Comparison of ENCODE assay signal across 14 cellular contexts in the genomic region with DNA sequence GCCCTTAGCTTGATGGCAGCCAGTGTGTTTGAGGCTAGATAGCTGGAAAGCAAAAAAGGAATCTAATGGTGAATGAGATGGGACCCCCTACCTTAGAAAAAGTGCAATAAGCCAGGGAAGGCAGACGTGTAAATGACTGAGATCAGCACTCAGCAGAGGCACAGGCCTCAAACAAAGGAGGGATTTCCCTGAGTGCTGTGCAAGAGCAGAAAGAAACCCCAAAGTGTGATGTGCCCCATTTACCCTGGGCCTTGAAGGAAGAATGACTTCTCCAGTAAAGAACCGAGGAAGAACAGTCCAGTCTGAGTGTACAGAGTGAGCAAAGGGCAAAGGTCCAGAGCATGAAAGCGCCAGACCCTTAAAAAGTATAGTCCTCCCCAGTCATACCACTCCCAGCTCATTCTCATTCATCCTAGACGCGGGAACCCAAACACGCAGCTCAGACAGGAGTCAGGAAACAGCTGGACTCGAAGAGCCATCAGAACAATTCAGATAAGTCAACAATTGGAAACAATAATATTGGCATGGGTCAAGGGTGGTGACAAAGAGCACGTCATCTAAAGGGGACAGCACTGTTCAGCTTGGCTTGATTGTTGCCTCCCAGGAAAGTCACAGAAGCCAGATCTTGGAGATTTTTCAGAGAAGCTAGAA.
DNase-seq lines count a peak whose midpoint lies in the region; ATAC-seq and TF ChIP-seq lines count a peak whose summit lies in the region.
"Had no signal": no experiment of that assay in that cellular context is flagged by ENCODE, and none has a peak within 500 bp of the region (broad histone marks: within the 10 kb centered on the region; RNA-seq: fewer than 3 reads in every experiment).

No MANE protein-coding gene starts in this region.

- H3K9me3 ChIP-seq in mucosa of descending colon = no peaks in the 10 kb centered on the region
- H3K9me3 ChIP-seq: BLaER1 had no signal

- TF ChIP-seq CTCF in mucosa of descending colon (IDR thresholded peaks at IDR 0.05) = no peak

- intact Hi-C loops in mucosa of descending colon (cut with DNase I, micrococcal nuclease) = no loop called here
- intact Hi-C loops in Right ventricle myocardium inferior (cut with DNase I) = no loop called here

- DNase-seq in COLO668 (lab: John Stamatoyannopoulos, UW; ENCODE audit: unreplicated experiment) (peak; percentile 48), NCI-H146 (lab: John Stamatoyannopoulos, UW) (peak; percentile 70), dermis microvascular lymphatic vessel endothelial cell (ENCODE audit: low read depth in 2 of 2) (peak; percentile 93 to 94), mucosa of descending colon (no peak), Right ventricle myocardium inferior (ENCODE audit: missing footprints) (no peak)
- no peak for DNase-seq in stimulated activated CD4-positive, alpha-beta T cell treated with anti-CD3 and anti-CD28 coated beads, Interleukin-4, amount 100 ng/mL, for 4 hours
- DNase-seq: CD8-positive, alpha-beta memory T cell; DMS79 treated with DMSO at 0.1 percent for 48 hours; NCI-H1417 treated with DMSO at 0.1 percent for 48 hours; NCI-H2081; NCI-H446 treated with DMSO at 0.1 percent for 48 hours; PC-9 had no signal

- no peak overlapping the region for H3K4me3 ChIP-seq in mucosa of descending colon
- H3K4me3 ChIP-seq: BLaER1, PC-9 had no signal

- H3K36me3 ChIP-seq in mucosa of descending colon (ENCODE audit: low read depth) = no peaks in the 10 kb centered on the region
- H3K36me3 ChIP-seq: BLaER1 had no signal

- no peaks in the 10 kb centered on the region for H3K4me1 ChIP-seq in mucosa of descending colon (ENCODE audit: low read depth)
- H3K4me1 ChIP-seq: BLaER1 had no signal

- ATAC-seq in mucosa of descending colon (peak; percentile 63), HG02938 (IDR thresholded peaks at IDR 0.05; ENCODE audit: unreplicated experiment) (no peak), Right ventricle myocardium inferior (no peak)

Comparison
In these comparisons a context has a peak if more than half of its experiments do, and no peak if none do; other contexts are left out.
1. DNase-seq: peak in COLO668 (single experiment), NCI-H146 (single experiment) and dermis microvascular lymphatic vessel endothelial cell (2 of 2); none in mucosa of descending colon (0 of 3), stimulated activated CD4-positive, alpha-beta T cell treated with anti-CD3 and anti-CD28 coated beads, Interleukin-4, amount 100 ng/mL, for 4 hours (0 of 2) and Right ventricle myocardium inferior (single experiment).